In genomic region chr9:34341659-34342266, GRCh38 we compare ENCODE assay signal across 16 cellular contexts.
"Had no signal": no experiment of that assay in that cellular context is flagged by ENCODE, and none has a peak within 500 bp of the region (broad histone marks: within the 10 kb centered on the region; RNA-seq: fewer than 3 reads in every experiment).

No MANE protein-coding gene starts in this region.

- H3K27me3 ChIP-seq: brain microvascular endothelial cell, neural progenitor cell had no signal

- DNase-seq: activated B cell treated with CpG ODN at 0.5 μM for 24 hours; activated CD4-positive, alpha-beta T cell treated with anti-CD3 and anti-CD28 coated beads, Interleukin-2, amount 10 ng/mL, durations not matched to agents 7 days and 5 days; activated CD8-positive, alpha-beta memory T cell treated with anti-CD3 and anti-CD28 coated beads for 24 hours; activated naive CD4-positive, alpha-beta T cell treated with anti-CD3 and anti-CD28 coated beads, Interleukin-2, amount 50 U/mL, for 16 hours; activated T-cell treated with anti-CD3 and anti-CD28 coated beads for 4 hours; brain microvascular endothelial cell; effector CD8-positive, alpha-beta T cell; hippocampal formation; kidney glomerular epithelial cell; lower lobe of right lung; T-helper 17 cell had no signal

- H3K4me3 ChIP-seq: lower lobe of right lung, neural progenitor cell, smooth muscle cell had no signal

- H3K27ac ChIP-seq: brain microvascular endothelial cell, lower lobe of right lung, neural progenitor cell, parathyroid adenoma had no signal

- H3K4me1 ChIP-seq: parathyroid adenoma had no signal

- H3K9me3 ChIP-seq: lower lobe of right lung had no signal

- ATAC-seq: activated T-helper 17 cell treated with anti-CD3 and anti-CD28 coated beads, Interleukin-2, amount 50 U/mL, for 72 hours; lower lobe of right lung; stimulated activated memory B cell treated with anti-CD40 and anti-IgM and Interleukin-4, amounts not matched to agents 10 μg/mL and 1 μg/mL and 100 μg/mL, for 72 hours; T-helper 17 cell had no signal

- H3K36me3 ChIP-seq: neural progenitor cell had no signal
